In the genomic region with DNA sequence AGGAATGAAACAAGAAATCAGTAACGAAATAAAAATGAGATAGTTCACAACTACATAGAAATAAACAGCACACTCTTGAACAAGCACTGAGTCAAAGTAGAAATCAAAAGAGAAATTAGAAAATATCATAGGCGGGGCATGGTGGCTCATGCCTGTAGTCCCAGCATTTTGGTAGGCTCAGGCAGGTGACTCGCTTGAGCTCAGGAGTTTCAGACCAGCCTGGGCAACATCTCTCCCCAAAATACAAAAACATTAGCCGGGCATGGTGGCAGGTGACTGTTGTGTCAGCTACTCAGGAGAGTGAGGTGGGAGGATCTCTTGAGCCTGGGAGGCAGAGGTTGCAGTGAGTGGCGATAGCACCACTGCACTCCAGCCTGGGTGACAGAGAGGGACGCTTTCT, we compare ENCODE assay signal across 29 cellular contexts.
"Had no signal": no experiment of that assay in that cellular context is flagged by ENCODE, and none has a peak within 500 bp of the region (broad histone marks: within the 10 kb centered on the region; RNA-seq: fewer than 3 reads in every experiment).

No MANE protein-coding gene starts in this region.

- H3K27ac ChIP-seq: ascending aorta, brain microvascular endothelial cell, epithelial cell of prostate, esophagus squamous epithelium had no signal

- H3K9me3 ChIP-seq: ascending aorta, esophagus squamous epithelium had no signal

- H3K4me3 ChIP-seq: ascending aorta, esophagus squamous epithelium had no signal

- H3K36me3 ChIP-seq: ascending aorta, brain microvascular endothelial cell, esophagus squamous epithelium had no signal

- H3K4me1 ChIP-seq: ascending aorta, esophagus squamous epithelium had no signal

- H3K27me3 Mint-ChIP-seq: activated CD4-positive, alpha-beta memory T cell treated with anti-CD3 and anti-CD28 coated beads for 36 hours; activated CD4-positive, alpha-beta T cell treated with anti-CD3 and anti-CD28 coated beads for 36 hours; activated CD4-positive, alpha-beta T cell treated with anti-CD3 and anti-CD28 coated beads, Interleukin-2, amount 10 ng/mL, durations not matched to agents 24 days and 14 days; activated naive CD4-positive, alpha-beta T cell treated with anti-CD3 and anti-CD28 coated beads, Interleukin-2, amount 10 ng/mL, durations not matched to agents 7 days and 5 days; activated naive CD8-positive, alpha-beta T cell treated with anti-CD3 and anti-CD28 coated beads, Interleukin-2, amount 10 ng/mL, durations not matched to agents 7 days and 5 days; effector memory CD8-positive, alpha-beta T cell; T-helper 17 cell had no signal

- H3K27me3 ChIP-seq: ascending aorta, brain microvascular endothelial cell, esophagus squamous epithelium had no signal

- H3K27ac Mint-ChIP-seq: activated CD4-positive, alpha-beta memory T cell treated with anti-CD3 and anti-CD28 coated beads for 36 hours; activated CD4-positive, alpha-beta T cell treated with anti-CD3 and anti-CD28 coated beads for 36 hours; activated CD4-positive, alpha-beta T cell treated with anti-CD3 and anti-CD28 coated beads, Interleukin-2, amount 10 ng/mL, durations not matched to agents 24 days and 14 days; activated naive CD4-positive, alpha-beta T cell treated with anti-CD3 and anti-CD28 coated beads, Interleukin-2, amount 10 ng/mL, durations not matched to agents 7 days and 5 days; activated naive CD4-positive, alpha-beta T cell treated with anti-CD3 and anti-CD28 coated beads, Interleukin-2, amount 50 U/mL, for 72 hours; activated naive CD8-positive, alpha-beta T cell treated with anti-CD3 and anti-CD28 coated beads, Interleukin-2, amount 10 ng/mL, durations not matched to agents 7 days and 5 days; activated T-cell treated with anti-CD3 and anti-CD28 coated beads, Interleukin-2, amount 50 U/mL, for 24 hours; activated T-cell treated with anti-CD3 and anti-CD28 coated beads, Interleukin-2, amount 50 U/mL, for 72 hours; effector memory CD8-positive, alpha-beta T cell; T-helper 17 cell; T-helper 2 cell treated with Interferon-gamma antibody and Interleukin-4, amounts not matched to agents 5 μg/mL and 100 μg/mL, for 36 hours had no signal

- H3K36me3 Mint-ChIP-seq: activated CD4-positive, alpha-beta memory T cell treated with anti-CD3 and anti-CD28 coated beads for 36 hours; activated naive CD4-positive, alpha-beta T cell treated with anti-CD3 and anti-CD28 coated beads, Interleukin-2, amount 10 ng/mL, durations not matched to agents 7 days and 5 days; activated naive CD4-positive, alpha-beta T cell treated with anti-CD3 and anti-CD28 coated beads, Interleukin-2, amount 50 U/mL, for 72 hours; activated naive CD8-positive, alpha-beta T cell treated with anti-CD3 and anti-CD28 coated beads, Interleukin-2, amount 10 ng/mL, durations not matched to agents 7 days and 5 days had no signal

- H3K9me3 Mint-ChIP-seq: activated CD4-positive, alpha-beta memory T cell treated with anti-CD3 and anti-CD28 coated beads for 36 hours; activated CD4-positive, alpha-beta T cell treated with anti-CD3 and anti-CD28 coated beads, Interleukin-2, amount 10 ng/mL, durations not matched to agents 24 days and 14 days; activated naive CD4-positive, alpha-beta T cell treated with anti-CD3 and anti-CD28 coated beads, Interleukin-2, amount 10 ng/mL, durations not matched to agents 7 days and 5 days; activated naive CD4-positive, alpha-beta T cell treated with anti-CD3 and anti-CD28 coated beads, Interleukin-2, amount 50 U/mL, for 72 hours; activated naive CD8-positive, alpha-beta T cell treated with anti-CD3 and anti-CD28 coated beads, Interleukin-2, amount 10 ng/mL, durations not matched to agents 7 days and 5 days; activated T-cell treated with anti-CD3 and anti-CD28 coated beads, Interleukin-2, amount 50 U/mL, for 24 hours; activated T-cell treated with anti-CD3 and anti-CD28 coated beads, Interleukin-2, amount 50 U/mL, for 72 hours; effector memory CD8-positive, alpha-beta T cell; T-helper 2 cell treated with Interferon-gamma antibody and Interleukin-4, amounts not matched to agents 5 μg/mL and 100 μg/mL, for 36 hours had no signal

- ATAC-seq: activated CD4-positive, alpha-beta T cell treated with anti-CD3 and anti-CD28 coated beads for 36 hours; activated naive CD4-positive, alpha-beta T cell treated with anti-CD3 and anti-CD28 coated beads, Interleukin-2, amount 50 U/mL, for 72 hours; activated T-cell treated with anti-CD3 and anti-CD28 coated beads, Interleukin-2, amount 50 U/mL, for 72 hours; effector memory CD8-positive, alpha-beta T cell; T-helper 17 cell had no signal

- FAIRE-seq: frontal cortex had no signal

- DNase-seq: activated CD4-positive, alpha-beta memory T cell treated with anti-CD3 and anti-CD28 coated beads for 36 hours; activated CD4-positive, alpha-beta T cell treated with anti-CD3 and anti-CD28 coated beads for 36 hours; activated CD4-positive, alpha-beta T cell treated with anti-CD3 and anti-CD28 coated beads, Interleukin-2, amount 10 ng/mL, durations not matched to agents 24 days and 14 days; activated CD4-positive, CD25-positive, alpha-beta regulatory T cell; activated CD4-positive, CD25-positive, alpha-beta regulatory T cell treated with anti-CD3 and anti-CD28 coated beads, Interleukin-2, amount 50 U/mL, for 72 hours; activated CD8-positive, alpha-beta memory T cell treated with anti-CD3 and anti-CD28 coated beads, Interleukin-2, amount 50 U/mL, for 48 hours; activated gamma-delta T cell; activated naive CD4-positive, alpha-beta T cell; activated naive CD4-positive, alpha-beta T cell treated with anti-CD3 and anti-CD28 coated beads, Interleukin-2, amount 10 ng/mL, durations not matched to agents 7 days and 5 days; activated naive CD8-positive, alpha-beta T cell treated with anti-CD3 and anti-CD28 coated beads, Interleukin-2, amount 10 ng/mL, durations not matched to agents 7 days and 5 days; activated T-cell treated with anti-CD3 and anti-CD28 coated beads for 4 hours; activated T-cell treated with anti-CD3 and anti-CD28 coated beads, Interleukin-2, amount 50 U/mL, for 24 hours; activated T-cell treated with anti-CD3 and anti-CD28 coated beads, Interleukin-2, amount 50 U/mL, for 72 hours; brain microvascular endothelial cell; caudate nucleus; cortex of kidney; dermis blood vessel endothelial cell; effector CD4-positive, alpha-beta T cell; effector memory CD8-positive, alpha-beta T cell; esophagus squamous epithelium; head of caudate nucleus; T-helper 1 cell; T-helper 17 cell; T1000 had no signal

- H3K4me3 Mint-ChIP-seq: activated CD4-positive, alpha-beta memory T cell treated with anti-CD3 and anti-CD28 coated beads for 36 hours; activated CD4-positive, alpha-beta T cell treated with anti-CD3 and anti-CD28 coated beads for 36 hours; activated CD4-positive, alpha-beta T cell treated with anti-CD3 and anti-CD28 coated beads, Interleukin-2, amount 10 ng/mL, durations not matched to agents 24 days and 14 days; activated naive CD4-positive, alpha-beta T cell treated with anti-CD3 and anti-CD28 coated beads, Interleukin-2, amount 10 ng/mL, durations not matched to agents 7 days and 5 days; activated naive CD8-positive, alpha-beta T cell treated with anti-CD3 and anti-CD28 coated beads, Interleukin-2, amount 10 ng/mL, durations not matched to agents 7 days and 5 days; activated T-cell treated with anti-CD3 and anti-CD28 coated beads, Interleukin-2, amount 50 U/mL, for 24 hours; activated T-cell treated with anti-CD3 and anti-CD28 coated beads, Interleukin-2, amount 50 U/mL, for 72 hours; effector memory CD8-positive, alpha-beta T cell; T-helper 17 cell; T-helper 2 cell treated with Interferon-gamma antibody and Interleukin-4, amounts not matched to agents 5 μg/mL and 100 μg/mL, for 36 hours had no signal

- H3K4me1 Mint-ChIP-seq: activated CD4-positive, alpha-beta T cell treated with anti-CD3 and anti-CD28 coated beads for 36 hours; activated CD4-positive, alpha-beta T cell treated with anti-CD3 and anti-CD28 coated beads, Interleukin-2, amount 10 ng/mL, durations not matched to agents 24 days and 14 days; activated naive CD4-positive, alpha-beta T cell treated with anti-CD3 and anti-CD28 coated beads, Interleukin-2, amount 10 ng/mL, durations not matched to agents 7 days and 5 days; activated naive CD8-positive, alpha-beta T cell treated with anti-CD3 and anti-CD28 coated beads, Interleukin-2, amount 10 ng/mL, durations not matched to agents 7 days and 5 days; T-helper 17 cell had no signal
